ENCODE assay signal across 1 cellular context in genomic region chr17:8118769-8119574, GRCh38.
TF ChIP-seq lines count a peak whose summit lies in the region.

No MANE protein-coding gene starts in this region.

TF ChIP-seq in HepG2, 621 proteins besides CTCF, POLR2A, EP300 and RAD21 (continued from another document and continues in another):
- no peak for TF ChIP-seq ATF3 (CRISPR knock-in tag; IDR thresholded peaks at IDR 0.05)
- TF ChIP-seq MXD1 (CRISPR knock-in tag; IDR thresholded peaks at IDR 0.05) = peak; percentile 57; the same call in 1 of the 2 replicates
- no peak for TF ChIP-seq FOXP1 (IDR thresholded peaks at IDR 0.05)
- no peak for TF ChIP-seq FOXP1 (CRISPR knock-in tag; IDR thresholded peaks at IDR 0.05)
- TF ChIP-seq ZSCAN21 (CRISPR knock-in tag; IDR thresholded peaks at IDR 0.05; ENCODE audit: borderline replicate concordance) = peak; percentile 13; the same call in 1 of the 2 replicates
- no peak for TF ChIP-seq ZBTB33 (CRISPR knock-in tag; IDR thresholded peaks at IDR 0.05)
- TF ChIP-seq RARG (CRISPR knock-in tag; IDR thresholded peaks at IDR 0.05; ENCODE audit: low read depth) = no peak
- no peak for TF ChIP-seq ZNF225 (CRISPR knock-in tag; IDR thresholded peaks at IDR 0.05)
- TF ChIP-seq ZNF547 (CRISPR knock-in tag; IDR thresholded peaks at IDR 0.05) = peak; percentile 30; the same call in 1 of the 2 replicates
- TF ChIP-seq U2AF1 (optimal IDR thresholded peaks at IDR 0.05; ENCODE audit: low read depth, low read length) = no peak
- TF ChIP-seq FOXO4 (CRISPR knock-in tag; conservative IDR thresholded peaks at IDR 0.05) = no peak
- TF ChIP-seq HDAC2 (CRISPR knock-in tag; IDR thresholded peaks at IDR 0.05) = no peak
- TF ChIP-seq TBX2 (CRISPR knock-in tag; IDR thresholded peaks at IDR 0.05; ENCODE audit: borderline replicate concordance) = peak; percentile 44; the same call in 1 of the 2 replicates
- no peak for TF ChIP-seq ZNF333 (CRISPR knock-in tag; IDR thresholded peaks at IDR 0.05; ENCODE audit: borderline replicate concordance)
- TF ChIP-seq RCOR2 (CRISPR knock-in tag; IDR thresholded peaks at IDR 0.05) = no peak
- TF ChIP-seq SPEN (CRISPR knock-in tag; IDR thresholded peaks at IDR 0.05; ENCODE audit: low read depth) = no peak
- TF ChIP-seq ETV5 (CRISPR knock-in tag; IDR thresholded peaks at IDR 0.05; ENCODE audit: borderline replicate concordance) = peak; percentile 9; the same call in 1 of the 2 replicates
- no peak for TF ChIP-seq ZNF672 (CRISPR knock-in tag; IDR thresholded peaks at IDR 0.05)
- 0 out of 2 replicates have a peak, but pooled peaks have one; percentile 10 for TF ChIP-seq CBX5 (CRISPR knock-in tag; IDR thresholded peaks at IDR 0.05; ENCODE audit: borderline replicate concordance)
- no peak for TF ChIP-seq YEATS2 (CRISPR knock-in tag; IDR thresholded peaks at IDR 0.05; ENCODE audit: borderline replicate concordance)
- TF ChIP-seq ZNF598 (CRISPR knock-in tag; IDR thresholded peaks at IDR 0.05; ENCODE audit: borderline replicate concordance) = peak; percentile 46; the same call in 1 of the 2 replicates
- no peak for TF ChIP-seq PBX3 (CRISPR knock-in tag; IDR thresholded peaks at IDR 0.05; ENCODE audit: borderline replicate concordance)
- TF ChIP-seq ZNF629 (CRISPR knock-in tag; conservative IDR thresholded peaks at IDR 0.05) = no peak
- TF ChIP-seq REL (CRISPR knock-in tag; conservative IDR thresholded peaks at IDR 0.05) = no peak
- 0 out of 2 replicates have a peak, but pooled peaks have one; percentile 29 for TF ChIP-seq ZBTB20 (CRISPR knock-in tag; IDR thresholded peaks at IDR 0.05; ENCODE audit: borderline replicate concordance, low read depth)
- TF ChIP-seq KLF12 (CRISPR knock-in tag; IDR thresholded peaks at IDR 0.05; ENCODE audit: borderline replicate concordance) = 0 out of 2 replicates have a peak, but pooled peaks have one; percentile 62
- TF ChIP-seq ZNF281 (CRISPR knock-in tag; IDR thresholded peaks at IDR 0.05; ENCODE audit: borderline replicate concordance) = no peak
- no peak for TF ChIP-seq NFIB (CRISPR knock-in tag; IDR thresholded peaks at IDR 0.05; ENCODE audit: borderline replicate concordance)
- TF ChIP-seq XRCC5 (optimal IDR thresholded peaks at IDR 0.05; ENCODE audit: low read length) = peak; percentile 72
- 0 out of 2 replicates have a peak, but pooled peaks have one; percentile 37 for TF ChIP-seq SNAPC5 (CRISPR knock-in tag; IDR thresholded peaks at IDR 0.05; ENCODE audit: borderline replicate concordance)
- TF ChIP-seq ZNF781 (CRISPR knock-in tag; IDR thresholded peaks at IDR 0.05; ENCODE audit: borderline replicate concordance, not compliant biosample characterization) = no peak
- TF ChIP-seq SNRNP70 (IDR thresholded peaks at IDR 0.05; ENCODE audit: low read depth, low read length) = no peak
- no peak; the same call in 1 of the 2 replicates for TF ChIP-seq PITX1 (CRISPR knock-in tag; IDR thresholded peaks at IDR 0.05)
- no peak for TF ChIP-seq ZSCAN29 (CRISPR knock-in tag; conservative IDR thresholded peaks at IDR 0.05)
- TF ChIP-seq FUBP1 (CRISPR knock-in tag; IDR thresholded peaks at IDR 0.05; ENCODE audit: borderline replicate concordance) = no peak
- no peak for TF ChIP-seq THAP7 (CRISPR knock-in tag; IDR thresholded peaks at IDR 0.05)
- TF ChIP-seq SIN3B (IDR thresholded peaks at IDR 0.05; ENCODE audit: low read length) = no peak
- no peak for TF ChIP-seq ZNF160 (CRISPR knock-in tag; IDR thresholded peaks at IDR 0.05)
- TF ChIP-seq IKZF1 (IDR thresholded peaks at IDR 0.05) = no peak
- TF ChIP-seq PHF8 (CRISPR knock-in tag; IDR thresholded peaks at IDR 0.05) = no peak
- no peak for TF ChIP-seq ARID5B (CRISPR knock-in tag; IDR thresholded peaks at IDR 0.05)
- no peak; the same call in 1 of the 2 replicates for TF ChIP-seq ATF2 (CRISPR knock-in tag; IDR thresholded peaks at IDR 0.05)
- peak; percentile 23; the same call in 1 of the 2 replicates for TF ChIP-seq ZNF503 (CRISPR knock-in tag; IDR thresholded peaks at IDR 0.05)
